Comparison of ENCODE assay signal across 22 cellular contexts in the genomic region with DNA sequence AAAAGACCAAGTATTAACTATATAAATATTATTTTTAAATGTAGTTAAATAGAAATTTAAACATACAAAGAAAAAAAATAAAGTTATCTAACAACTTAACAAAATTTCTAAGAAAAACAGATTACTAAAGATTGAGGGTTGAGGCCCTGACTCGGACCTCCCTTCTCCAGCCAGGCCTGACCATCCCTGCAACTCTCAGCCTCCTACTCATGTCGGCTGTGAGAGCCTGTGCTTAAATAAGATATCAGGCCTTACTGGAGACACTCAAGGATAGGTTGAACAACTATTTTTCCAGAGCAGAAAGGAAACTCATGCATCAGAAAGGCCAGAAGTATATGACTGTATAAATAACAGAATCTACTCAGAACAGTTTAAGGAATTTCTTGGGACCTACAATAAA. TPM values are rescaled to one million over a fixed set of nuclear protein-coding genes. Genes with fewer than 3 reads are reported as not detected.
DNase-seq lines count a peak whose midpoint lies in the region; ATAC-seq, FAIRE-seq and TF ChIP-seq lines count a peak whose summit lies in the region.
"Had no signal": no experiment of that assay in that cellular context is flagged by ENCODE, and none has a peak within 500 bp of the region (broad histone marks: within the 10 kb centered on the region; RNA-seq: fewer than 3 reads in every experiment).

No MANE protein-coding gene starts in this region.

- in situ Hi-C loops in HepG2 (cut with HindIII; ENCODE audit: extremely low pct_ligation_motif_present, low pct_unique_long_range_greater_than_20kb), result no loop called here

- TF ChIP-seq CTCF in GM23338 (conservative IDR thresholded peaks at IDR 0.05; ENCODE audit: low read depth in 2 of 2), result no peak
- no peak for TF ChIP-seq CTCF in HepG2 (CRISPR knock-in tag; IDR thresholded peaks at IDR 0.05)

- H3K79me2 ChIP-seq in GM23338 (replicated peaks; ENCODE audit: insufficient read depth) (no peaks in the 10 kb centered on the region; the same call in 1 of the 2 replicates), HepG2 (ENCODE audit: insufficient read depth, low read length) (no peaks in the 10 kb centered on the region)

- no peak for TF ChIP-seq RAD21 in HepG2 (CRISPR knock-in tag; IDR thresholded peaks at IDR 0.05)

- peaks cover 34% of the 10 kb centered on the region for H3K36me3 Mint-ChIP-seq in GM23338 (ENCODE audit: low read depth)

- H2AFZ ChIP-seq in GM23338 (no peak overlapping the region), HepG2 (ENCODE audit: low read length) (no peak overlapping the region)
- H2AFZ ChIP-seq: GM23248 had no signal

- POLR2A ChIA-PET in HepG2 (lab: Yijun Ruan, JAX), result no interaction called here

- H3F3A ChIP-seq in GM23338 (replicated peaks; ENCODE audit: low read depth), result no peaks in the 10 kb centered on the region

- H3K27me3 Mint-ChIP-seq in GM23338 (ENCODE audit: insufficient read depth, low read depth, poor library complexity), result no peaks in the 10 kb centered on the region
- H3K27me3 Mint-ChIP-seq: CD4-positive, alpha-beta memory T cell had no signal

- no peak for TF ChIP-seq POLR2A in HepG2 (IDR thresholded peaks at IDR 0.05; ENCODE audit: insufficient read depth in 1 of 2, low read depth in 2 of 2, low read length in 2 of 2)

- H3K4me1 Mint-ChIP-seq in GM23338, result no peaks in the 10 kb centered on the region
- H3K4me1 Mint-ChIP-seq: CD14-positive monocyte had no signal

- no peak overlapping the region for H3K4me3 ChIP-seq in GM23338
- H3K4me3 ChIP-seq in SK-N-MC, result no peak overlapping the region
- no peak overlapping the region for H3K4me3 ChIP-seq in HepG2 (replicated peaks in 1 of 3; ENCODE audit: insufficient read depth in 1 of 3, low read depth in 2 of 3, low read length in 3 of 3)
- H3K4me3 ChIP-seq: A549, BLaER1, GM23248 had no signal

- FAIRE-seq in HepG2 (lab: Jason Lieb, UNC), result no peak
- FAIRE-seq: A549, GM12892, GM18507, H54 had no signal

- TF ChIP-seq EP300 in HepG2 (IDR thresholded peaks at IDR 0.05; ENCODE audit: low read depth in 2 of 2, low read length in 2 of 2) (no peak), HepG2 (CRISPR knock-in tag; IDR thresholded peaks at IDR 0.05; ENCODE audit: borderline replicate concordance) (no peak)

- no peaks in the 10 kb centered on the region for H3K9me2 ChIP-seq in GM23338 (ENCODE audit: insufficient read depth)

- H3K9ac ChIP-seq in SK-N-MC (ENCODE audit: insufficient read length), result no peak overlapping the region
- H3K9ac ChIP-seq in HepG2 (ENCODE audit: insufficient read depth, low read depth, low read length), result no peak overlapping the region
- H3K9ac ChIP-seq: BLaER1, GM23248 had no signal

- H3K4me2 ChIP-seq in GM23338 (no peak overlapping the region), HepG2 (ENCODE audit: low read depth, low read length) (no peak overlapping the region)
- H3K4me2 ChIP-seq: A549, BLaER1 had no signal

- peaks cover 14% of the 10 kb centered on the region; the same call in 1 of the 2 replicates for H3K36me3 ChIP-seq in GM23338 (ENCODE audit: insufficient read depth)
- H3K36me3 ChIP-seq in SK-N-MC (ENCODE audit: insufficient read depth, low read length), result peaks cover 50% of the 10 kb centered on the region
- H3K36me3 ChIP-seq in HepG2 (replicated peaks in 1 of 2; ENCODE audit: control insufficient read depth in 1 of 2, insufficient read depth in 2 of 2, low read length in 2 of 2), result peaks cover 1 to 33% of the 10 kb centered on the region in 2 experiments

- H3K27ac ChIP-seq in GM23338 (ENCODE audit: low read depth) (no peak overlapping the region), SK-N-MC (peak overlapping the region; percentile 28; the same call in 1 of the 2 replicates), HepG2 (ENCODE audit: extremely low read length, insufficient read depth, low read length) (no peak overlapping the region)
- H3K27ac ChIP-seq: A549, BLaER1, GM23248, HL-60 had no signal

- no TSS peak for BruUV-seq in HepG2 (replicated peaks; lab: Mats Ljungman, UMichigan)

- CTCF ChIA-PET in HepG2 (lab: Yijun Ruan, JAX; ENCODE audit: low intra/inter-chr PET ratio, low total read pairs), result no interaction called here

- 0 out of 2 replicates have a peak overlapping the region, but pooled peaks have one; percentile 41 for H3K27ac Mint-ChIP-seq in GM23338
- H3K27ac Mint-ChIP-seq: CD14-positive monocyte; CD4-positive, alpha-beta memory T cell had no signal

- no peaks in the 10 kb centered on the region for H3K4me1 ChIP-seq in GM23338 (ENCODE audit: insufficient read depth)
- no peaks in the 10 kb centered on the region for H3K4me1 ChIP-seq in HepG2 (ENCODE audit: insufficient read depth, low read length)
- H3K4me1 ChIP-seq: A549, BLaER1 had no signal

- no peaks in the 10 kb centered on the region for H3K27me3 ChIP-seq in GM23338 (ENCODE audit: insufficient read depth)
- no peaks in the 10 kb centered on the region for H3K27me3 ChIP-seq in HepG2 (ENCODE audit: control insufficient read depth in 1 of 2, insufficient read depth in 2 of 2, low read length in 2 of 2)
- H3K27me3 ChIP-seq: BLaER1 had no signal

- intact Hi-C loops in HepG2 (cut with micrococcal nuclease; ENCODE audit: unreplicated experiment), result no loop called here

- ATAC-seq in GM23338, result no peak
- no peak for ATAC-seq in HepG2
- ATAC-seq: A549 had no signal

- no peak overlapping the region for H3K4me3 Mint-ChIP-seq in GM23338
- H3K4me3 Mint-ChIP-seq: CD14-positive monocyte; CD4-positive, alpha-beta memory T cell had no signal

- H3K9me3 ChIP-seq in SK-N-MC (ENCODE audit: low read depth, low read length), result no peaks in the 10 kb centered on the region
- H3K9me3 ChIP-seq in HepG2 (ENCODE audit: low read length), result no peaks in the 10 kb centered on the region
- H3K9me3 ChIP-seq: A549, BLaER1 had no signal

- H3K9me3 Mint-ChIP-seq in GM23338, result no peaks in the 10 kb centered on the region
- H3K9me3 Mint-ChIP-seq: CD14-positive monocyte had no signal

- H4K20me1 ChIP-seq in GM23338 (replicated peaks; ENCODE audit: insufficient read depth), result no peaks in the 10 kb centered on the region
- H4K20me1 ChIP-seq in HepG2 (ENCODE audit: insufficient read depth, low read length), result no peaks in the 10 kb centered on the region

- DNase-seq in GM23338 (ENCODE audit: low spot score) (no peak), SK-N-MC (ENCODE audit: low read depth, low spot score) (no peak), amniotic epithelial cell (ENCODE audit: low read depth) (peak; percentile 7), left kidney (ENCODE audit: low read depth, low spot score) (peak; percentile 63), AML-193 (lab: John Stamatoyannopoulos, UW) (no peak), retina (no peak), NCI-H128 (lab: John Stamatoyannopoulos, UW; ENCODE audit: unreplicated experiment) (no peak), HepG2 (ENCODE audit: low spot score) (no peak)
- DNase-seq: CD4-positive, alpha-beta memory T cell; DMS153; DMS79; GDM1; GM23248; HCEC 1CT; IMR-90 had no signal

- WGBS in HepG2 (ENCODE audit: low lambda C conversion rate), result 86% methylated on average over 2 of the region's 2 CpGs

TF ChIP-seq in GM23338, 12 proteins besides CTCF, POLR2A, EP300 and RAD21 (continues in another document):
- no peak for TF ChIP-seq POLR2AphosphoS5 (IDR thresholded peaks at IDR 0.05; ENCODE audit: low read depth)
- TF ChIP-seq, protein P1, sequence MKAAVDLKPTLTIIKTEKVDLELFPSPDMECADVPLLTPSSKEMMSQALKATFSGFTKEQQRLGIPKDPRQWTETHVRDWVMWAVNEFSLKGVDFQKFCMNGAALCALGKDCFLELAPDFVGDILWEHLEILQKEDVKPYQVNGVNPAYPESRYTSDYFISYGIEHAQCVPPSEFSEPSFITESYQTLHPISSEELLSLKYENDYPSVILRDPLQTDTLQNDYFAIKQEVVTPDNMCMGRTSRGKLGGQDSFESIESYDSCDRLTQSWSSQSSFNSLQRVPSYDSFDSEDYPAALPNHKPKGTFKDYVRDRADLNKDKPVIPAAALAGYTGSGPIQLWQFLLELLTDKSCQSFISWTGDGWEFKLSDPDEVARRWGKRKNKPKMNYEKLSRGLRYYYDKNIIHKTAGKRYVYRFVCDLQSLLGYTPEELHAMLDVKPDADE (IDR thresholded peaks at IDR 0.05), result no peak

TF ChIP-seq in HepG2, 621 proteins besides CTCF, POLR2A, EP300 and RAD21 (continues in another document):
- no peak for TF ChIP-seq ZNF10 (CRISPR knock-in tag; IDR thresholded peaks at IDR 0.05; ENCODE audit: borderline replicate concordance, low read depth)
- no peak for TF ChIP-seq ZNF251 (CRISPR knock-in tag; IDR thresholded peaks at IDR 0.05)
- no peak for TF ChIP-seq GTF2F1 (IDR thresholded peaks at IDR 0.05; ENCODE audit: low read length)

RNA-seq across cellular contexts. Expression of a gene that starts 33.0 kb away (rescaled TPM):
- 69.8 and 78.4 TPM in 2 replicates for total RNA-seq in GM23338 (2014; rRNA removed; shearing (Covaris generic))
- polyA plus RNA-seq in GM23338 (2016; fragmentation: Nextera tagmentation; extraction: Ambion mirVana) (154 and 158 TPM in 2 replicates), HepG2 (2011; rRNA removed) (48.0 and 63.6 TPM in 2 replicates)
- 173 and 184 TPM in 2 replicates for total RNA-seq in HepG2 (2016; rRNA removed; fragmentation: Illumina TruSeq; extraction: Trizol)
- total RNA-seq in HepG2 (2016; cell fraction: cytosol; rRNA removed; fragmentation: Illumina TruSeq; extraction: Trizol; ENCODE audit: low read depth), result 63.4 and 63.6 TPM in 2 replicates
- total RNA-seq in HepG2 (2016; cell fraction: insoluble cytoplasmic fraction; rRNA removed; fragmentation: Illumina TruSeq; extraction: Trizol), result 173 and 194 TPM in 2 replicates
- 86.8 and 90.7 TPM in 2 replicates for total RNA-seq in HepG2 (2016; cell fraction: membrane; rRNA removed; fragmentation: Illumina TruSeq; extraction: Trizol)
- total RNA-seq in HepG2 (2016; cell fraction: nucleus; rRNA removed; fragmentation: Illumina TruSeq; extraction: Trizol), result 72.7 and 90.4 TPM in 2 replicates
- 34.3 and 49.4 TPM in 2 replicates for polyA plus RNA-seq in HepG2 (2011; cell fraction: cytosol; rRNA removed)
- polyA plus RNA-seq in HepG2 (2011; cell fraction: nucleus; rRNA removed), result 15.8 and 21.3 TPM in 2 replicates
- 53.0 and 76.8 TPM in 2 replicates for polyA plus RNA-seq in HepG2 (2012)
- 55.8 and 70.6 TPM in 2 replicates for polyA plus RNA-seq in HepG2 (2016; cell fraction: cytosol; fragmentation: Illumina TruSeq; extraction: Trizol; ENCODE audit: low read depth)
- 206 and 228 TPM in 2 replicates for polyA plus RNA-seq in HepG2 (2016; cell fraction: insoluble cytoplasmic fraction; fragmentation: Illumina TruSeq; extraction: Trizol; ENCODE audit: low read depth)
- polyA plus RNA-seq in HepG2 (2016; cell fraction: membrane; fragmentation: Illumina TruSeq; extraction: Trizol; ENCODE audit: low read depth), result 73.9 and 74.0 TPM in 2 replicates
- polyA plus RNA-seq in HepG2 (2016; cell fraction: nucleus; fragmentation: Illumina TruSeq; extraction: Trizol; ENCODE audit: insufficient read depth, low read depth), result 139 and 145 TPM in 2 replicates
- polyA minus RNA-seq in HepG2 (2011; rRNA and poly(A)+ RNA removed; ENCODE audit: low replicate concordance), result 9.2 and 15.6 TPM in 2 replicates
- polyA minus RNA-seq in HepG2 (2011; cell fraction: cytosol; rRNA and poly(A)+ RNA removed), result 19.7 and 23.0 TPM in 2 replicates
- 33.6 and 41.3 TPM in 2 replicates for polyA minus RNA-seq in HepG2 (2011; cell fraction: nucleus; rRNA and poly(A)+ RNA removed)

Comparison
In these comparisons a context has a peak if more than half of its experiments do, and no peak if none do; other contexts are left out.
1. DNase-seq: peak in amniotic epithelial cell (single experiment) and left kidney (single experiment); none in GM23338 (single experiment), SK-N-MC (single experiment), AML-193 (0 of 2), retina (single experiment), NCI-H128 (single experiment) and HepG2 (single experiment).